ENCODE assay signal across 2 cellular contexts in the genomic region with DNA sequence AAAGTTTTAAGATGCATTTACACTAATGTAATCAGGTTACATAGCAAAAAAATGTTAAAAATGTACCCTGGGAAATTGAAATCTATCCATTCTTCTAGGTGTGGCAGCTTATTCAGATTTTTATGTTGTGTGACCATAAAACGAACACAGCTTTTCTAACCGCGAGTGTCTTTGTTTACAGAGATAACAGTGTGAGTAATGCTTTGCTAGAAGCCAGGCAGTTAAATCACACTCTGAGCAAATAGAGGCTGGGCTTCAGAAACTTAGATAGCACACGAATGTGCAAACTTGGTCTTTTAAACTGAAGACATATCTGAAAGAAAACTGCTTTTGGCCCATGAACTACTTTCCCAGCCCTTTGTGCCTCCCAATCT.
TF ChIP-seq lines count a peak whose summit lies in the region.

No MANE protein-coding gene starts in this region.

TF ChIP-seq in GM12878, 131 proteins besides CTCF, POLR2A, EP300 and RAD21 (continued from another document and continues in another):
- TF ChIP-seq, protein P1, sequence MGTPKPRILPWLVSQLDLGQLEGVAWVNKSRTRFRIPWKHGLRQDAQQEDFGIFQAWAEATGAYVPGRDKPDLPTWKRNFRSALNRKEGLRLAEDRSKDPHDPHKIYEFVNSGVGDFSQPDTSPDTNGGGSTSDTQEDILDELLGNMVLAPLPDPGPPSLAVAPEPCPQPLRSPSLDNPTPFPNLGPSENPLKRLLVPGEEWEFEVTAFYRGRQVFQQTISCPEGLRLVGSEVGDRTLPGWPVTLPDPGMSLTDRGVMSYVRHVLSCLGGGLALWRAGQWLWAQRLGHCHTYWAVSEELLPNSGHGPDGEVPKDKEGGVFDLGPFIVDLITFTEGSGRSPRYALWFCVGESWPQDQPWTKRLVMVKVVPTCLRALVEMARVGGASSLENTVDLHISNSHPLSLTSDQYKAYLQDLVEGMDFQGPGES (IDR thresholded peaks at IDR 0.05): no peak
- TF ChIP-seq FOXK2 (IDR thresholded peaks at IDR 0.05) (peak; percentile 68), CREM (IDR thresholded peaks at IDR 0.05; ENCODE audit: low read depth) (no peak), MLLT1 (IDR thresholded peaks at IDR 0.05) (peak; percentile 97), NRF1 (conservative IDR thresholded peaks at IDR 0.05; ENCODE audit: low read depth, low read length) (no peak), WRNIP1 (IDR thresholded peaks at IDR 0.05; ENCODE audit: borderline replicate concordance, low read depth, low read length) (no peak), POLR2AphosphoS5 (IDR thresholded peaks at IDR 0.05; ENCODE audit: low read length) (peak; percentile 30; the same call in 1 of the 2 replicates), ATF7 (IDR thresholded peaks at IDR 0.05; ENCODE audit: low read depth) (peak; percentile 26), HDAC6 (IDR thresholded peaks at IDR 0.05; ENCODE audit: unreplicated experiment) (no peak), LARP7 (IDR thresholded peaks at IDR 0.05) (no peak), RB1 (IDR thresholded peaks at IDR 0.05; ENCODE audit: borderline replicate concordance) (no peak), RUNX3 (IDR thresholded peaks at IDR 0.05; ENCODE audit: low read length) (peak; percentile 66), MYC (IDR thresholded peaks at IDR 0.05; ENCODE audit: insufficient read depth, insufficient read length, insufficient replicate concordance, low read length, severe bottlenecking) (no peak), SREBF2 (IDR thresholded peaks at IDR 0.05; ENCODE audit: low read length) (no peak), EED (IDR thresholded peaks at IDR 0.05; ENCODE audit: low read depth) (no peak), BHLHE40 (IDR thresholded peaks at IDR 0.05; ENCODE audit: borderline replicate concordance in 1 of 2, low read depth in 2 of 2, low read length in 1 of 2) (0 out of 4 replicates have a peak, but pooled peaks of 1 of the 2 experiments have one; percentile 7), CBFB (IDR thresholded peaks at IDR 0.05; ENCODE audit: low read depth) (no peak), PML (IDR thresholded peaks at IDR 0.05; ENCODE audit: low read length) (peak; percentile 49; the same call in 1 of the 2 replicates), ZBED1 (IDR thresholded peaks at IDR 0.05; ENCODE audit: borderline replicate concordance) (no peak), EZH2 (IDR thresholded peaks at IDR 0.05; ENCODE audit: borderline replicate concordance, control insufficient read depth, low read depth, low read length) (no peak), BCL11A (IDR thresholded peaks at IDR 0.05; ENCODE audit: low read depth, low read length) (0 out of 2 replicates have a peak, but pooled peaks have one; percentile 17), JUND (IDR thresholded peaks at IDR 0.05; ENCODE audit: low read depth, low read length) (no peak)
- TF ChIP-seq, protein P2, sequence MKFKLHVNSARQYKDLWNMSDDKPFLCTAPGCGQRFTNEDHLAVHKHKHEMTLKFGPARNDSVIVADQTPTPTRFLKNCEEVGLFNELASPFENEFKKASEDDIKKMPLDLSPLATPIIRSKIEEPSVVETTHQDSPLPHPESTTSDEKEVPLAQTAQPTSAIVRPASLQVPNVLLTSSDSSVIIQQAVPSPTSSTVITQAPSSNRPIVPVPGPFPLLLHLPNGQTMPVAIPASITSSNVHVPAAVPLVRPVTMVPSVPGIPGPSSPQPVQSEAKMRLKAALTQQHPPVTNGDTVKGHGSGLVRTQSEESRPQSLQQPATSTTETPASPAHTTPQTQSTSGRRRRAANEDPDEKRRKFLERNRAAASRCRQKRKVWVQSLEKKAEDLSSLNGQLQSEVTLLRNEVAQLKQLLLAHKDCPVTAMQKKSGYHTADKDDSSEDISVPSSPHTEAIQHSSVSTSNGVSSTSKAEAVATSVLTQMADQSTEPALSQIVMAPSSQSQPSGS (IDR thresholded peaks at IDR 0.05; ENCODE audit: low read length): peak; percentile 44; the same call in 1 of the 2 replicates
- TF ChIP-seq, protein P3, sequence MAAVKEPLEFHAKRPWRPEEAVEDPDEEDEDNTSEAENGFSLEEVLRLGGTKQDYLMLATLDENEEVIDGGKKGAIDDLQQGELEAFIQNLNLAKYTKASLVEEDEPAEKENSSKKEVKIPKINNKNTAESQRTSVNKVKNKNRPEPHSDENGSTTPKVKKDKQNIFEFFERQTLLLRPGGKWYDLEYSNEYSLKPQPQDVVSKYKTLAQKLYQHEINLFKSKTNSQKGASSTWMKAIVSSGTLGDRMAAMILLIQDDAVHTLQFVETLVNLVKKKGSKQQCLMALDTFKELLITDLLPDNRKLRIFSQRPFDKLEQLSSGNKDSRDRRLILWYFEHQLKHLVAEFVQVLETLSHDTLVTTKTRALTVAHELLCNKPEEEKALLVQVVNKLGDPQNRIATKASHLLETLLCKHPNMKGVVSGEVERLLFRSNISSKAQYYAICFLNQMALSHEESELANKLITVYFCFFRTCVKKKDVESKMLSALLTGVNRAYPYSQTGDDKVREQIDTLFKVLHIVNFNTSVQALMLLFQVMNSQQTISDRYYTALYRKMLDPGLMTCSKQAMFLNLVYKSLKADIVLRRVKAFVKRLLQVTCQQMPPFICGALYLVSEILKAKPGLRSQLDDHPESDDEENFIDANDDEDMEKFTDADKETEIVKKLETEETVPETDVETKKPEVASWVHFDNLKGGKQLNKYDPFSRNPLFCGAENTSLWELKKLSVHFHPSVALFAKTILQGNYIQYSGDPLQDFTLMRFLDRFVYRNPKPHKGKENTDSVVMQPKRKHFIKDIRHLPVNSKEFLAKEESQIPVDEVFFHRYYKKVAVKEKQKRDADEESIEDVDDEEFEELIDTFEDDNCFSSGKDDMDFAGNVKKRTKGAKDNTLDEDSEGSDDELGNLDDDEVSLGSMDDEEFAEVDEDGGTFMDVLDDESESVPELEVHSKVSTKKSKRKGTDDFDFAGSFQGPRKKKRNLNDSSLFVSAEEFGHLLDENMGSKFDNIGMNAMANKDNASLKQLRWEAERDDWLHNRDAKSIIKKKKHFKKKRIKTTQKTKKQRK (IDR thresholded peaks at IDR 0.05; ENCODE audit: low read depth, low read length): no peak

TF ChIP-seq in liver, 16 proteins besides CTCF, POLR2A, EP300 and RAD21 (continued from another document):
- TF ChIP-seq, protein P4, sequence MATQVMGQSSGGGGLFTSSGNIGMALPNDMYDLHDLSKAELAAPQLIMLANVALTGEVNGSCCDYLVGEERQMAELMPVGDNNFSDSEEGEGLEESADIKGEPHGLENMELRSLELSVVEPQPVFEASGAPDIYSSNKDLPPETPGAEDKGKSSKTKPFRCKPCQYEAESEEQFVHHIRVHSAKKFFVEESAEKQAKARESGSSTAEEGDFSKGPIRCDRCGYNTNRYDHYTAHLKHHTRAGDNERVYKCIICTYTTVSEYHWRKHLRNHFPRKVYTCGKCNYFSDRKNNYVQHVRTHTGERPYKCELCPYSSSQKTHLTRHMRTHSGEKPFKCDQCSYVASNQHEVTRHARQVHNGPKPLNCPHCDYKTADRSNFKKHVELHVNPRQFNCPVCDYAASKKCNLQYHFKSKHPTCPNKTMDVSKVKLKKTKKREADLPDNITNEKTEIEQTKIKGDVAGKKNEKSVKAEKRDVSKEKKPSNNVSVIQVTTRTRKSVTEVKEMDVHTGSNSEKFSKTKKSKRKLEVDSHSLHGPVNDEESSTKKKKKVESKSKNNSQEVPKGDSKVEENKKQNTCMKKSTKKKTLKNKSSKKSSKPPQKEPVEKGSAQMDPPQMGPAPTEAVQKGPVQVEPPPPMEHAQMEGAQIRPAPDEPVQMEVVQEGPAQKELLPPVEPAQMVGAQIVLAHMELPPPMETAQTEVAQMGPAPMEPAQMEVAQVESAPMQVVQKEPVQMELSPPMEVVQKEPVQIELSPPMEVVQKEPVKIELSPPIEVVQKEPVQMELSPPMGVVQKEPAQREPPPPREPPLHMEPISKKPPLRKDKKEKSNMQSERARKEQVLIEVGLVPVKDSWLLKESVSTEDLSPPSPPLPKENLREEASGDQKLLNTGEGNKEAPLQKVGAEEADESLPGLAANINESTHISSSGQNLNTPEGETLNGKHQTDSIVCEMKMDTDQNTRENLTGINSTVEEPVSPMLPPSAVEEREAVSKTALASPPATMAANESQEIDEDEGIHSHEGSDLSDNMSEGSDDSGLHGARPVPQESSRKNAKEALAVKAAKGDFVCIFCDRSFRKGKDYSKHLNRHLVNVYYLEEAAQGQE (IDR thresholded peaks at IDR 0.05): no peak
- TF ChIP-seq RXRA (IDR thresholded peaks at IDR 0.05) (peak; percentile 9 to 58), EGR1 (IDR thresholded peaks at IDR 0.05; ENCODE audit: low read depth in 2 of 2) (no peak), JUND (IDR thresholded peaks at IDR 0.05) (peak in 1 of 2 donors; percentile 84), ZBTB33 (IDR thresholded peaks at IDR 0.05) (peak; percentile 60), FOXA2 (IDR thresholded peaks at IDR 0.05) (peak; percentile 94)
- TF ChIP-seq, protein P5, sequence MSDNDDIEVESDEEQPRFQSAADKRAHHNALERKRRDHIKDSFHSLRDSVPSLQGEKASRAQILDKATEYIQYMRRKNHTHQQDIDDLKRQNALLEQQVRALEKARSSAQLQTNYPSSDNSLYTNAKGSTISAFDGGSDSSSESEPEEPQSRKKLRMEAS (IDR thresholded peaks at IDR 0.05): peak; percentile 56
